Comparison of ENCODE assay signal across 16 cellular contexts in genomic region chr1:113782451-113782850, GRCh38. TPM values are rescaled to one million over a fixed set of nuclear protein-coding genes. Genes with fewer than 3 reads are reported as not detected.
DNase-seq lines count a peak whose midpoint lies in the region; ATAC-seq and TF ChIP-seq lines count a peak whose summit lies in the region.
"Had no signal": no experiment of that assay in that cellular context is flagged by ENCODE, and none has a peak within 500 bp of the region (broad histone marks: within the 10 kb centered on the region; RNA-seq: fewer than 3 reads in every experiment).

No MANE protein-coding gene starts in this region.

- peak; percentile 16 to 41 for ATAC-seq in gastrocnemius medialis
- ATAC-seq: Panc1, pancreas had no signal

- CTCF ChIA-PET in activated CD4-positive, alpha-beta T cell treated with anti-CD3 and anti-CD28 coated beads, Interleukin-2, amount 10 ng/mL, durations not matched to agents 7 days and 5 days (lab: Charles Lee): interaction anchor here (2.0 kb wide), 1 partner anchor 30 kb away, joined by 6 read pairs; the partner anchor contains the start of gene RSBN1

- H3K36me3 ChIP-seq in Loucy (ENCODE audit: insufficient read depth, low read length) (peaks cover 6% of the 10 kb centered on the region; the same call in 1 of the 2 replicates), adipocyte (ENCODE audit: control insufficient read depth, insufficient read depth, low read length, severe bottlenecking) (no peaks in the 10 kb centered on the region), gastrocnemius medialis (no peaks in the 10 kb centered on the region)
- H3K36me3 ChIP-seq: pancreas, suprapubic skin had no signal

- peaks cover 63% of the 10 kb centered on the region for H4K20me1 ChIP-seq in Loucy (ENCODE audit: insufficient read depth, low read length, poor library complexity, severe bottlenecking)

- H3K9me3 ChIP-seq in Loucy (ENCODE audit: insufficient read depth, low read depth, low read length) (no peaks in the 10 kb centered on the region), adipocyte (ENCODE audit: control insufficient read depth, low read length) (no peaks in the 10 kb centered on the region), gastrocnemius medialis (no peaks in the 10 kb centered on the region)
- H3K9me3 ChIP-seq: Caco-2, pancreas, suprapubic skin had no signal

- intact Hi-C loops in gastrocnemius medialis (cut with DNase I; ENCODE audit: low total_unique reads): loop anchor here (5.0 to 10.0 kb wide), 3 partner anchors 245 to 972 kb away; partner anchors contain the start of gene CSDE1

- TF ChIP-seq CTCF in Loucy (conservative IDR thresholded peaks at IDR 0.05; ENCODE audit: low read length): no peak
- TF ChIP-seq CTCF in gastrocnemius medialis (IDR thresholded peaks at IDR 0.05 in 4 of 5, conservative IDR thresholded peaks at IDR 0.05 in 1 of 5): no peak

- H3K9ac ChIP-seq in Loucy (ENCODE audit: low read depth, low read length, poor library complexity, severe bottlenecking): no peak overlapping the region
- H3K9ac ChIP-seq in adipocyte (ENCODE audit: low read length): no peak overlapping the region

- H3K27ac ChIP-seq in gastrocnemius medialis: peak overlapping the region; percentile 76 to 84 (median 80)
- H3K27ac ChIP-seq: coronary artery had no signal

- H3K4me1 ChIP-seq in Loucy (ENCODE audit: insufficient read depth, low read length, poor library complexity, severe bottlenecking): peaks cover 54% of the 10 kb centered on the region
- peaks cover 30% of the 10 kb centered on the region for H3K4me1 ChIP-seq in adipocyte (ENCODE audit: control insufficient read depth, insufficient read depth, low read length)
- H3K4me1 ChIP-seq in gastrocnemius medialis: peaks cover 64 to 65% of the 10 kb centered on the region in 2 donors

- H3K4me3 Mint-ChIP-seq in activated CD4-positive, alpha-beta T cell treated with anti-CD3 and anti-CD28 coated beads, Interleukin-2, amount 10 ng/mL, durations not matched to agents 7 days and 5 days: no peak overlapping the region

- H3F3A ChIP-seq in Loucy (ENCODE audit: low read depth): peaks cover 10% of the 10 kb centered on the region; the same call in 1 of the 2 replicates

- no peaks in the 10 kb centered on the region for H3K27me3 ChIP-seq in Loucy (ENCODE audit: insufficient read depth, low read length, poor library complexity, severe bottlenecking)
- H3K27me3 ChIP-seq in adipocyte (replicated peaks; ENCODE audit: control insufficient read depth, insufficient read depth, low read length): no peaks in the 10 kb centered on the region
- H3K27me3 ChIP-seq in gastrocnemius medialis: no peaks in the 10 kb centered on the region
- H3K27me3 ChIP-seq: pancreas, suprapubic skin had no signal

- H3K4me3 ChIP-seq in Loucy (ENCODE audit: low read length, poor library complexity, severe bottlenecking) (no peak overlapping the region), adipocyte (ENCODE audit: low read length) (peak overlapping the region; percentile 13), gastrocnemius medialis (peak overlapping the region in 1 of 4 donors; percentile 19)
- H3K4me3 ChIP-seq: coronary artery, pancreas, suprapubic skin had no signal

- DNase-seq in activated CD4-positive, alpha-beta T cell treated with anti-CD3 and anti-CD28 coated beads, Interleukin-2, amount 10 ng/mL, durations not matched to agents 7 days and 5 days: no peak
- no peak for DNase-seq in activated CD4-positive, alpha-beta T cell treated with anti-CD3 and anti-CD28 coated beads for 4 hours
- DNase-seq in adipocyte (ENCODE audit: low read depth): peak; percentile 62
- no peak for DNase-seq in gastrocnemius medialis
- no peak for DNase-seq in KBM-7
- DNase-seq in stimulated activated CD4-positive, alpha-beta T cell treated with anti-CD3 and anti-CD28 coated beads, Interleukin-15, amount 100 ng/mL, for 24 hours: no peak
- DNase-seq in putamen (ENCODE audit: low spot score): no peak
- DNase-seq: activated CD4-positive, alpha-beta T cell treated with anti-CD3 and anti-CD28 coated beads, Interleukin-2, amount 50 U/mL, for 1 hour; Caco-2; Kasumi-1; NCI-H1694; pancreas had no signal

- H2AFZ ChIP-seq in Loucy (ENCODE audit: low read length): no peak overlapping the region

- peak overlapping the region; percentile 69 for H3K27ac Mint-ChIP-seq in activated CD4-positive, alpha-beta T cell treated with anti-CD3 and anti-CD28 coated beads, Interleukin-2, amount 10 ng/mL, durations not matched to agents 7 days and 5 days

- no peaks in the 10 kb centered on the region for H3K27me3 Mint-ChIP-seq in activated CD4-positive, alpha-beta T cell treated with anti-CD3 and anti-CD28 coated beads, Interleukin-2, amount 10 ng/mL, durations not matched to agents 7 days and 5 days

- H3K9me2 ChIP-seq in Loucy (replicated peaks; ENCODE audit: low read depth, low read length): no peaks in the 10 kb centered on the region

- H3K4me2 ChIP-seq in Loucy (ENCODE audit: low read depth, low read length, poor library complexity, severe bottlenecking): peak overlapping the region; percentile 80

- POLR2A ChIA-PET in activated CD4-positive, alpha-beta T cell treated with anti-CD3 and anti-CD28 coated beads, Interleukin-2, amount 10 ng/mL, durations not matched to agents 7 days and 5 days (lab: Charles Lee): no interaction called here

- in situ Hi-C loops in gastrocnemius medialis (cut with MboI; ENCODE audit: low sequenced_read_pairs in 4 of 4): no loop called here
- in situ Hi-C loops in KBM-7 (cut with MboI; ENCODE audit: low pct_unique_long_range_greater_than_20kb, low sequenced_read_pairs): no loop called here

- H3K9me3 Mint-ChIP-seq in activated CD4-positive, alpha-beta T cell treated with anti-CD3 and anti-CD28 coated beads, Interleukin-2, amount 10 ng/mL, durations not matched to agents 7 days and 5 days: peaks cover 3% of the 10 kb centered on the region

- TF ChIP-seq POLR2A in gastrocnemius medialis (IDR thresholded peaks at IDR 0.05): no peak

- H3K4me1 Mint-ChIP-seq in activated CD4-positive, alpha-beta T cell treated with anti-CD3 and anti-CD28 coated beads, Interleukin-2, amount 10 ng/mL, durations not matched to agents 7 days and 5 days: peaks cover 27% of the 10 kb centered on the region

- H3K79me2 ChIP-seq in Loucy (ENCODE audit: insufficient read depth, low read length): peaks cover 88% of the 10 kb centered on the region

- H3K36me3 Mint-ChIP-seq in activated CD4-positive, alpha-beta T cell treated with anti-CD3 and anti-CD28 coated beads, Interleukin-2, amount 10 ng/mL, durations not matched to agents 7 days and 5 days (ENCODE audit: low read depth): peaks cover 32% of the 10 kb centered on the region

RNA-seq across cellular contexts. Expression of gene PHTF1, which starts 23.2 kb away (rescaled TPM):
- 10 to 100 TPM; 17.0 to 18.7 TPM for total RNA-seq in activated CD4-positive, alpha-beta T cell treated with anti-CD3 and anti-CD28 coated beads, Interleukin-2, amount 10 ng/mL, durations not matched to agents 7 days and 5 days
- total RNA-seq in gastrocnemius medialis: 10 to 100 TPM in 2 of 4 donors, 1 to 10 TPM in 2; 6.7 to 20.0 (median 9.9) TPM

RNA-seq across cellular contexts. Expression of gene RSBN1, which starts 29.8 kb away (rescaled TPM):
- 10 to 100 TPM; 30.8 to 31.7 TPM for total RNA-seq in activated CD4-positive, alpha-beta T cell treated with anti-CD3 and anti-CD28 coated beads, Interleukin-2, amount 10 ng/mL, durations not matched to agents 7 days and 5 days
- total RNA-seq in gastrocnemius medialis: 10 to 100 TPM in 3 of 4 donors, 1 to 10 TPM in 1; 9.9 to 24.8 (median 24.0) TPM
